ENCODE assay signal across 11 cellular contexts in genomic region chr4:53321151-53321987, GRCh38. TPM values are rescaled to one million over a fixed set of nuclear protein-coding genes. Genes with fewer than 3 reads are reported as not detected.
DNase-seq lines count a peak whose midpoint lies in the region; ATAC-seq and TF ChIP-seq lines count a peak whose summit lies in the region.
"Had no signal": no experiment of that assay in that cellular context is flagged by ENCODE, and none has a peak within 500 bp of the region (broad histone marks: within the 10 kb centered on the region; RNA-seq: fewer than 3 reads in every experiment).

No MANE protein-coding gene starts in this region.

- no peaks in the 10 kb centered on the region for H3K36me3 ChIP-seq in SJSA1
- H3K36me3 ChIP-seq: cardiac muscle cell had no signal

- H3K4me3 Mint-ChIP-seq in stimulated activated effector memory CD8-positive, alpha-beta T cell treated with anti-CD3 and anti-CD28 coated beads, Interleukin-12 subunit alpha, Interleukin-12 subunit beta, amount 100 ng/mL, for 72 hours = no peak overlapping the region
- H3K4me3 Mint-ChIP-seq in immature natural killer cell = no peak overlapping the region
- no peak overlapping the region for H3K4me3 Mint-ChIP-seq in naive thymus-derived CD8-positive, alpha-beta T cell

- H3K9me3 ChIP-seq in SJSA1 (replicated peaks) = no peaks in the 10 kb centered on the region

- no peaks in the 10 kb centered on the region for H3K36me3 Mint-ChIP-seq in stimulated activated effector memory CD8-positive, alpha-beta T cell treated with anti-CD3 and anti-CD28 coated beads, Interleukin-12 subunit alpha, Interleukin-12 subunit beta, amount 100 ng/mL, for 72 hours
- H3K36me3 Mint-ChIP-seq in immature natural killer cell = peaks cover 0 to 3% (median 0%) of the 10 kb centered on the region in 3 donors
- H3K36me3 Mint-ChIP-seq in naive thymus-derived CD8-positive, alpha-beta T cell = peaks cover 0 to 15% (median 11%) of the 10 kb centered on the region in 3 donors

- H3K4me3 ChIP-seq in SJSA1 (no peak overlapping the region), fibroblast of villous mesenchyme (ENCODE audit: low read depth, low read length) (peak overlapping the region; percentile 24)
- H3K4me3 ChIP-seq: cardiac muscle cell had no signal

- DNase-seq in NCI-H1417 (lab: John Stamatoyannopoulos, UW) (peak in 2 of 3 experiments; percentile 40 to 75), NCI-H1417 treated with DMSO at 0.1 percent for 48 hours (lab: John Stamatoyannopoulos, UW) (no peak), SJSA1 (ENCODE audit: low read depth in 1 of 2, low spot score in 2 of 2) (peak in 1 of 2 experiments; percentile 81), fibroblast of villous mesenchyme (ENCODE audit: low read depth) (peak; percentile 77), NCI-H2107 (lab: John Stamatoyannopoulos, UW) (no peak), immature natural killer cell (no peak)
- DNase-seq in stimulated activated effector memory CD8-positive, alpha-beta T cell treated with anti-CD3 and anti-CD28 coated beads, Interleukin-12 subunit alpha, Interleukin-12 subunit beta, amount 100 ng/mL, for 72 hours (ENCODE audit: low spot score in 2 of 2) = no peak
- DNase-seq in naive thymus-derived CD8-positive, alpha-beta T cell = no peak
- DNase-seq: AML-193 had no signal

- TF ChIP-seq CTCF in fibroblast of villous mesenchyme (IDR thresholded peaks at IDR 0.05; ENCODE audit: insufficient read depth, low read depth, low read length) = no peak

- POLR2A ChIA-PET in naive thymus-derived CD8-positive, alpha-beta T cell (lab: Charles Lee) = no interaction called here

- H3K27me3 ChIP-seq in SJSA1 (replicated peaks) = no peaks in the 10 kb centered on the region
- H3K27me3 ChIP-seq: cardiac muscle cell had no signal

- peaks cover 21% of the 10 kb centered on the region for H3K4me1 Mint-ChIP-seq in stimulated activated effector memory CD8-positive, alpha-beta T cell treated with anti-CD3 and anti-CD28 coated beads, Interleukin-12 subunit alpha, Interleukin-12 subunit beta, amount 100 ng/mL, for 72 hours
- peaks cover 15 to 25% of the 10 kb centered on the region in 2 donors for H3K4me1 Mint-ChIP-seq in immature natural killer cell
- peaks cover 17 to 38% (median 29%) of the 10 kb centered on the region in 4 donors for H3K4me1 Mint-ChIP-seq in naive thymus-derived CD8-positive, alpha-beta T cell

- ATAC-seq in stimulated activated effector memory CD8-positive, alpha-beta T cell treated with anti-CD3 and anti-CD28 coated beads, Interleukin-12 subunit alpha, Interleukin-12 subunit beta, amount 100 ng/mL, for 72 hours = peak; percentile 21
- no peak for ATAC-seq in naive thymus-derived CD8-positive, alpha-beta T cell

- H3K9me3 Mint-ChIP-seq in stimulated activated effector memory CD8-positive, alpha-beta T cell treated with anti-CD3 and anti-CD28 coated beads, Interleukin-12 subunit alpha, Interleukin-12 subunit beta, amount 100 ng/mL, for 72 hours = no peaks in the 10 kb centered on the region
- H3K9me3 Mint-ChIP-seq in immature natural killer cell = no peaks in the 10 kb centered on the region
- H3K9me3 Mint-ChIP-seq in naive thymus-derived CD8-positive, alpha-beta T cell = no peaks in the 10 kb centered on the region

- peaks cover 0 to 2% (median 0%) of the 10 kb centered on the region in 3 donors for H3K27me3 Mint-ChIP-seq in immature natural killer cell (ENCODE audit: low read depth in 3 of 3)
- H3K27me3 Mint-ChIP-seq in naive thymus-derived CD8-positive, alpha-beta T cell = no peaks in the 10 kb centered on the region

- peaks cover 18% of the 10 kb centered on the region for H3K4me1 ChIP-seq in SJSA1 (replicated peaks)

- H3K27ac Mint-ChIP-seq in stimulated activated effector memory CD8-positive, alpha-beta T cell treated with anti-CD3 and anti-CD28 coated beads, Interleukin-12 subunit alpha, Interleukin-12 subunit beta, amount 100 ng/mL, for 72 hours = no peak overlapping the region
- peak overlapping the region in 2 of 6 donors; percentile 6 to 10 for H3K27ac Mint-ChIP-seq in immature natural killer cell
- H3K27ac Mint-ChIP-seq in naive thymus-derived CD8-positive, alpha-beta T cell = peak overlapping the region in 1 of 10 donors; percentile 23

- peak overlapping the region; percentile 75 for H3K27ac ChIP-seq in SJSA1
- H3K27ac ChIP-seq: cardiac muscle cell, KMS-11 had no signal

RNA-seq across cellular contexts. Expression of gene SCFD2, which starts 44.5 kb away (rescaled TPM):
- total RNA-seq in SJSA1 (2014; rRNA removed; shearing (Covaris generic)) = 17.0 and 18.5 TPM in 2 replicates
- total RNA-seq in fibroblast of villous mesenchyme = 33.2 and 35.4 TPM in 2 replicates
- polyA plus RNA-seq in immature natural killer cell = 10 to 100 TPM; 13.0 to 22.8 (median 21.4) TPM
- total RNA-seq in naive thymus-derived CD8-positive, alpha-beta T cell = 10 to 100 TPM; 14.3 to 14.8 TPM
- polyA plus RNA-seq in naive thymus-derived CD8-positive, alpha-beta T cell = 10 to 100 TPM; 17.2 to 21.7 (median 18.9) TPM

RNA-seq across cellular contexts. Expression of gene FIP1L1, which starts 56.1 kb away (rescaled TPM):
- total RNA-seq in SJSA1 (2014; rRNA removed; shearing (Covaris generic)) = 56.3 and 72.4 TPM in 2 replicates
- total RNA-seq in fibroblast of villous mesenchyme = 72.5 and 87.2 TPM in 2 replicates
- polyA plus RNA-seq in immature natural killer cell = 10 to 100 TPM; 43.3 to 75.8 (median 75.3) TPM
- total RNA-seq in naive thymus-derived CD8-positive, alpha-beta T cell = 10 to 100 TPM; 88.0 to 91.7 TPM
- 10 to 100 TPM; 55.3 to 72.2 (median 65.7) TPM for polyA plus RNA-seq in naive thymus-derived CD8-positive, alpha-beta T cell

Comparison
In these comparisons a context has a peak if more than half of its experiments do, and no peak if none do; other contexts are left out.
1. DNase-seq: peak in NCI-H1417 (2 of 3) and fibroblast of villous mesenchyme (single experiment); none in NCI-H1417 treated with DMSO at 0.1 percent for 48 hours (single experiment), stimulated activated effector memory CD8-positive, alpha-beta T cell treated with anti-CD3 and anti-CD28 coated beads, Interleukin-12 subunit alpha, Interleukin-12 subunit beta, amount 100 ng/mL, for 72 hours (0 of 2), NCI-H2107 (single experiment), immature natural killer cell (0 of 3) and naive thymus-derived CD8-positive, alpha-beta T cell (0 of 10).